Comparison of ENCODE assay signal across 13 cellular contexts in genomic region chr12:39617887-39618286, GRCh38. TPM values are rescaled to one million over a fixed set of nuclear protein-coding genes. Genes with fewer than 3 reads are reported as not detected.
DNase-seq lines count a peak whose midpoint lies in the region; ATAC-seq and TF ChIP-seq lines count a peak whose summit lies in the region.
"Had no signal": no experiment of that assay in that cellular context is flagged by ENCODE, and none has a peak within 500 bp of the region (broad histone marks: within the 10 kb centered on the region; RNA-seq: fewer than 3 reads in every experiment).

No MANE protein-coding gene starts in this region.

- no peak overlapping the region for H4K91ac ChIP-seq in neuronal stem cell (ENCODE audit: low read depth, low read length, poor library complexity)

- no peak overlapping the region for H2AK5ac ChIP-seq in neuronal stem cell (ENCODE audit: low read depth, low read length)

- no peak overlapping the region for H3K27ac ChIP-seq in right cardiac atrium (ENCODE audit: low read length)
- H3K27ac ChIP-seq in SU-DHL-6 (ENCODE audit: low read depth, low read length) = peak overlapping the region; percentile 37; the same call in 1 of the 2 replicates
- H3K27ac ChIP-seq in neuronal stem cell (replicated peaks; ENCODE audit: low read length) = no peak overlapping the region

- H3K9me3 ChIP-seq in right cardiac atrium (ENCODE audit: control insufficient read depth, low read length) (no peaks in the 10 kb centered on the region), SU-DHL-6 (ENCODE audit: insufficient read depth, low read length) (no peaks in the 10 kb centered on the region), neuronal stem cell (replicated peaks in 1 of 2; ENCODE audit: control insufficient read depth in 2 of 2, insufficient read depth in 1 of 2, low read depth in 1 of 2, low read length in 2 of 2) (no peaks in the 10 kb centered on the region)
- H3K9me3 ChIP-seq: SK-N-SH had no signal

- no peak overlapping the region for H2BK15ac ChIP-seq in neuronal stem cell (ENCODE audit: low read length)

- no peaks in the 10 kb centered on the region for H3K79me1 ChIP-seq in neuronal stem cell (ENCODE audit: low read depth, low read length)

- no peak overlapping the region for H3K14ac ChIP-seq in neuronal stem cell (ENCODE audit: low read length)

- H3K27me3 ChIP-seq in right cardiac atrium (ENCODE audit: control insufficient read depth, insufficient read depth) = no peaks in the 10 kb centered on the region
- H3K27me3 ChIP-seq in SU-DHL-6 (ENCODE audit: low read length) = no peaks in the 10 kb centered on the region
- H3K27me3 ChIP-seq in neuronal stem cell (ENCODE audit: control insufficient read depth in 3 of 3, insufficient read depth in 3 of 3, low read depth in 1 of 3, low read length in 3 of 3) = no peaks in the 10 kb centered on the region

- TF ChIP-seq CTCF in SU-DHL-6 (IDR thresholded peaks at IDR 0.05; ENCODE audit: insufficient read depth, low read length, poor library complexity, severe bottlenecking) = no peak

- no peak for DNase-seq in right cardiac atrium
- DNase-seq in cardiac septum (ENCODE audit: low spot score) = no peak
- DNase-seq in cerebellum (ENCODE audit: low spot score) = no peak
- no peak for DNase-seq in neuronal stem cell (ENCODE audit: low spot score)
- DNase-seq in effector CD4-positive, alpha-beta T cell = no peak
- DNase-seq in DMS153 (lab: John Stamatoyannopoulos, UW) = no peak
- DNase-seq: activated CD4-positive, alpha-beta T cell treated with anti-CD3 and anti-CD28 coated beads for 48 hours; NCI-H510A treated with DMSO at 0.1 percent for 48 hours; SK-N-SH; trophoblast cell had no signal

- H3F3A ChIP-seq in SU-DHL-6 (ENCODE audit: insufficient read depth) = peaks cover 25% of the 10 kb centered on the region

- H3K4me2 ChIP-seq in SU-DHL-6 (ENCODE audit: low read depth, low read length, poor library complexity, severe bottlenecking) = peak overlapping the region; percentile 100
- H3K4me2 ChIP-seq in neuronal stem cell (ENCODE audit: insufficient read depth, low read length, poor library complexity, severe bottlenecking) = no peak overlapping the region

- H3K4me1 ChIP-seq in right cardiac atrium (ENCODE audit: control insufficient read depth, insufficient read depth, low read length) (no peaks in the 10 kb centered on the region), neuronal stem cell (ENCODE audit: control insufficient read depth in 2 of 2, insufficient read depth in 1 of 2, low read depth in 1 of 2, low read length in 2 of 2) (peaks cover 1 to 4% of the 10 kb centered on the region in 2 donors)

- H3K36me3 ChIP-seq in SU-DHL-6 (ENCODE audit: low read length) (no peaks in the 10 kb centered on the region), neuronal stem cell (replicated peaks in 1 of 2; ENCODE audit: control insufficient read depth in 2 of 2, insufficient read depth in 2 of 2, low read length in 2 of 2) (no peaks in the 10 kb centered on the region)

- ATAC-seq in right cardiac atrium (no peak), HG03571 (IDR thresholded peaks at IDR 0.05; ENCODE audit: unreplicated experiment) (peak; percentile 14)

- H3K23ac ChIP-seq in neuronal stem cell (ENCODE audit: low read depth, low read length, poor library complexity) = no peak overlapping the region

- WGBS in right cardiac atrium = 68% methylated on average over 1 of the region's 1 CpG
- no CpG with 5 or more reads among the region's 1 CpG for WGBS in neuronal stem cell (ENCODE audit: extremely low coverage in 2 of 2, insufficient read length in 2 of 2, insufficient replicate concordance in 1 of 2), 2 donors

- intact Hi-C loops in right cardiac atrium (cut with DNase I) (no loop called here), cardiac septum (cut with DNase I) (loop anchor here (2.0 kb wide), 1 partner anchor 175 kb away; the partner anchor contains the start of gene KIF21A)

- no peak overlapping the region for H4K8ac ChIP-seq in neuronal stem cell (ENCODE audit: low read depth, low read length)

- no peaks in the 10 kb centered on the region for H4K20me1 ChIP-seq in SU-DHL-6 (ENCODE audit: low read depth, low read length)

- peak overlapping the region; percentile 95 for H2AFZ ChIP-seq in SU-DHL-6 (ENCODE audit: low read depth, low read length, severe bottlenecking)
- H2AFZ ChIP-seq in neuronal stem cell (ENCODE audit: low read length) = no peak overlapping the region

- no peak overlapping the region for H3K18ac ChIP-seq in neuronal stem cell (ENCODE audit: low read length)

- H2BK120ac ChIP-seq in neuronal stem cell (ENCODE audit: low read depth, low read length) = no peak overlapping the region

- no peak overlapping the region for H2BK5ac ChIP-seq in neuronal stem cell (ENCODE audit: low read length)

- H3K4me3 ChIP-seq in right cardiac atrium (ENCODE audit: low read length) = peak overlapping the region; percentile 91
- peak overlapping the region; percentile 34 for H3K4me3 ChIP-seq in SU-DHL-6 (ENCODE audit: insufficient read depth, low read length, poor library complexity, severe bottlenecking)
- no peak overlapping the region for H3K4me3 ChIP-seq in neuronal stem cell (ENCODE audit: low read length in 2 of 2)

- H3K9ac ChIP-seq in SU-DHL-6 (ENCODE audit: low read length) (0 out of 2 replicates have a peak overlapping the region, but pooled peaks have one; percentile 4), neuronal stem cell (ENCODE audit: low read depth, low read length, poor library complexity) (no peak overlapping the region)
- H3K9ac ChIP-seq: SK-N-SH had no signal

- H2BK12ac ChIP-seq in neuronal stem cell (ENCODE audit: low read length) = no peak overlapping the region

- H3K79me2 ChIP-seq in SU-DHL-6 (ENCODE audit: insufficient read depth, low read length) = no peaks in the 10 kb centered on the region

- no peaks in the 10 kb centered on the region for H3K9me2 ChIP-seq in SU-DHL-6 (replicated peaks; ENCODE audit: insufficient read depth, low read length)
- H3K9me2 ChIP-seq: SK-N-SH had no signal

- H3K4ac ChIP-seq in neuronal stem cell (ENCODE audit: low read length) = no peak overlapping the region

RNA-seq across cellular contexts. Expression of gene ABCD2, which starts 1.7 kb away (rescaled TPM):
- total RNA-seq in right cardiac atrium = 10 to 100 TPM in 3 of 4 donors, 1 to 10 TPM in 1; 9.4 to 16.2 (median 14.6) TPM
- polyA plus RNA-seq in right cardiac atrium = 4.3 TPM
- total RNA-seq in cardiac septum = 3.0 TPM
- 3.5 TPM for total RNA-seq in cerebellum
- polyA plus RNA-seq in neuronal stem cell (2013, experiment 1 of 2) = 0.07 TPM
- polyA plus RNA-seq in neuronal stem cell (2013, experiment 2 of 2) = 0.10 TPM
- polyA plus RNA-seq: AG04450 had no signal

Comparison
In these comparisons a context has a peak if more than half of its experiments do, and no peak if none do; other contexts are left out.
1. H3K4me3 ChIP-seq: peak in right cardiac atrium (single experiment) and SU-DHL-6 (single experiment); none in neuronal stem cell (0 of 2).